In the genomic region with DNA sequence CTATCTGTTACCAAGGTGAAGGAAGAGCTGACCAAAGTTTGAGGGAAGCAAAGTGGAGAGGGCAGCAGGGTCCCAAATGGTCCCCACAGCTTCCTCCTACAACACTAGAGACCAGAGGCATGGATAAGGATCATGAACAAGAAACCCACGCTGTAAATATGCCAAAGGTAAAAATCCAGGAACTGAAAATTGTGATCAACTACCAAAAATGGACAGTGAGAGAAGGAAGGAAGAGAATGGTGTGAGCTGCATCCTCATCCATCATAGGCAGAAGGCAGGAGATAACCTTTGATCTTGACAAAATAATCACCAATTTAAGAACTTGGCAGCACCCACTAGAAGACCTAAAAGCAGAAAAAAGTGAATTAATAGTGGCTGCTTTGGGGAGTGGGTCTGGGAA, we compare ENCODE assay signal across 11 cellular contexts.
DNase-seq lines count a peak whose midpoint lies in the region; ATAC-seq, FAIRE-seq and TF ChIP-seq lines count a peak whose summit lies in the region.
"Had no signal": no experiment of that assay in that cellular context is flagged by ENCODE, and none has a peak within 500 bp of the region (broad histone marks: within the 10 kb centered on the region; RNA-seq: fewer than 3 reads in every experiment).

No MANE protein-coding gene starts in this region.

- TF ChIP-seq POLR2A in GM12878 (IDR thresholded peaks at IDR 0.05; ENCODE audit: low read depth, low read length) (no peak), gastrocnemius medialis (IDR thresholded peaks at IDR 0.05) (no peak)

- H3K9me3 ChIP-seq in GM12878 (replicated peaks; ENCODE audit: control insufficient read depth, insufficient read depth, low read length) (no peaks in the 10 kb centered on the region), gastrocnemius medialis (no peaks in the 10 kb centered on the region)

- TF ChIP-seq CTCF in GM06990 (IDR thresholded peaks at IDR 0.05; ENCODE audit: insufficient read depth, low read length, poor library complexity, severe bottlenecking) = no peak
- TF ChIP-seq CTCF in GM12878 (IDR thresholded peaks at IDR 0.05 in 2 of 3, conservative IDR thresholded peaks at IDR 0.05 in 1 of 3; ENCODE audit: control insufficient read depth in 2 of 3, extremely low read depth in 1 of 3, insufficient read depth in 1 of 3, low read depth in 3 of 3, low read length in 3 of 3) = no peak
- no peak for TF ChIP-seq CTCF in gastrocnemius medialis (IDR thresholded peaks at IDR 0.05 in 4 of 5, conservative IDR thresholded peaks at IDR 0.05 in 1 of 5)
- no peak for TF ChIP-seq CTCF in brain microvascular endothelial cell (IDR thresholded peaks at IDR 0.05; ENCODE audit: low read depth, low read length, missing control alignments)

- H3K4me2 ChIP-seq in GM12878 (ENCODE audit: control insufficient read depth, insufficient read depth) = peak overlapping the region; percentile 90

- DNase-seq in GM06990 (ENCODE audit: extremely low read depth, insufficient read length) (no peak), MV-4-11 (lab: John Stamatoyannopoulos, UW) (peak; percentile 18), GM12878 (ENCODE audit: low read depth, low spot score) (no peak), gastrocnemius medialis (no peak), brain microvascular endothelial cell (no peak)
- DNase-seq in stimulated activated CD4-positive, alpha-beta T cell treated with anti-CD3 and anti-CD28 coated beads, Interleukin-4, amount 100 ng/mL, for 24 hours = no peak
- no peak for DNase-seq in activated CD4-positive, alpha-beta T cell treated with anti-CD3 and anti-CD28 coated beads, Interleukin-2, amount 50 U/mL, for 48 hours
- DNase-seq: activated gamma-delta T cell treated with Interleukin-2 at 50 U/mL for 16 hours, HCEC 1CT, NCI-H1048, NCI-H774 had no signal

- H3K9ac ChIP-seq in GM12878 (ENCODE audit: control insufficient read depth, insufficient read depth, low read length) = peak overlapping the region; percentile 69

- H3K4me3 ChIP-seq in GM06990 (replicated peaks; ENCODE audit: low read depth, low read length) = peak overlapping the region; percentile 58
- H3K4me3 ChIP-seq in GM12878 = peak overlapping the region; percentile 48; the same call in 1 of the 2 replicates
- no peak overlapping the region for H3K4me3 ChIP-seq in gastrocnemius medialis
- H3K4me3 ChIP-seq in brain microvascular endothelial cell (ENCODE audit: low read depth, low read length) = no peak overlapping the region

- H3K79me2 ChIP-seq in GM12878 (ENCODE audit: control insufficient read depth, insufficient read depth, low read length) = peaks cover 99% of the 10 kb centered on the region

- H3K27me3 ChIP-seq in GM06990 (replicated peaks; ENCODE audit: control insufficient read depth, insufficient read depth, low read length) = no peaks in the 10 kb centered on the region
- H3K27me3 ChIP-seq in GM12878 (replicated peaks in 1 of 2; ENCODE audit: control insufficient read depth in 2 of 2, insufficient read depth in 2 of 2, low read length in 1 of 2) = no peaks in the 10 kb centered on the region
- no peaks in the 10 kb centered on the region for H3K27me3 ChIP-seq in gastrocnemius medialis
- H3K27me3 ChIP-seq in brain microvascular endothelial cell (replicated peaks) = no peaks in the 10 kb centered on the region

- H3K27ac ChIP-seq in GM12878 (ENCODE audit: control insufficient read depth, insufficient read depth) (peak overlapping the region; percentile 87), gastrocnemius medialis (peak overlapping the region; percentile 72 to 84 (median 83)), brain microvascular endothelial cell (no peak overlapping the region)

- intact Hi-C loops in GM12878 (cut with micrococcal nuclease; ENCODE audit: unreplicated experiment) (no loop called here), gastrocnemius medialis (cut with DNase I; ENCODE audit: low total_unique reads) (loop anchor here (5.0 kb wide), 3 partner anchors 34 to 126 kb away; a partner anchor contains a TSS)

- no peak for TF ChIP-seq RAD21 in GM12878 (IDR thresholded peaks at IDR 0.05; ENCODE audit: insufficient read depth, low read depth, low read length)

- RAD21 ChIA-PET in GM12878 (lab: Charles Lee; ENCODE audit: unreplicated experiment) = interaction anchor here (0.6 to 20.7 kb wide), 7 partner anchors 7 to 80 kb away, joined by 3 to 537 read pairs (median 3); no protein-coding TSS in a partner anchor

- H3K4me1 ChIP-seq in GM12878 (ENCODE audit: control insufficient read depth, insufficient read depth, low read length) (peaks cover 56% of the 10 kb centered on the region), gastrocnemius medialis (peaks cover 39 to 45% of the 10 kb centered on the region in 2 donors)

- FAIRE-seq in GM12878 (lab: Jason Lieb, UNC) = no peak

- H2AFZ ChIP-seq in GM12878 (ENCODE audit: control insufficient read depth, low read depth, low read length) = no peak overlapping the region

- H3K36me3 ChIP-seq in GM06990 (ENCODE audit: control insufficient read depth, insufficient read depth, low read length) (peaks cover 2% of the 10 kb centered on the region; the same call in 1 of the 2 replicates), GM12878 (ENCODE audit: control insufficient read depth in 2 of 2, insufficient read depth in 2 of 2, low read length in 1 of 2) (peaks cover 0 to 3% of the 10 kb centered on the region in 2 experiments; a peak in 1 of 4 replicates), gastrocnemius medialis (no peaks in the 10 kb centered on the region), brain microvascular endothelial cell (replicated peaks) (no peaks in the 10 kb centered on the region)

- no peak for TF ChIP-seq EP300 in GM12878 (IDR thresholded peaks at IDR 0.05; ENCODE audit: borderline replicate concordance in 1 of 2, control insufficient read depth in 1 of 2, low read depth in 2 of 2, low read length in 2 of 2)

- H4K20me1 ChIP-seq in GM12878 (ENCODE audit: control insufficient read depth, insufficient read depth) = no peaks in the 10 kb centered on the region

- WGBS in GM12878 (ENCODE audit: insufficient coverage, insufficient replicate concordance, low lambda C conversion rate, missing lambda C conversion rate) = 0% methylated on average over 1 of the region's 1 CpG

- POLR2A ChIA-PET in GM12878 (lab: Charles Lee) = interaction anchor here (0.5 to 13.9 kb wide), 11 partner anchors 8 to 393 kb away, joined by 3 to 384 read pairs (median 4); no protein-coding TSS in a partner anchor

- SMC1A ChIA-PET in GM12878 (lab: Charles Lee; ENCODE audit: uncharacterized antibody, unreplicated experiment) = interaction anchor here (1.1 to 16.2 kb wide), 12 partner anchors 8 to 219 kb away, joined by 3 to 490 read pairs (median 8); no protein-coding TSS in a partner anchor

- in situ Hi-C loops in GM12878 (cut with MboI) = no loop called here
- in situ Hi-C loops in gastrocnemius medialis (cut with MboI; ENCODE audit: low sequenced_read_pairs in 4 of 4) = no loop called here
- in situ Hi-C loops in brain microvascular endothelial cell (cut with HindIII; ENCODE audit: low pct_ligation_motif_present, low sequenced_read_pairs) = loop anchor here (25.0 kb wide), 1 partner anchor 229 kb away; no protein-coding TSS in a partner anchor

- no TSS peak for BruUV-seq in GM12878 (replicated peaks; lab: Mats Ljungman, UMichigan)

- ATAC-seq in GM12878 (peak; percentile 3; the same call in 2 of the 3 replicates), gastrocnemius medialis (no peak)

- CTCF ChIA-PET in GM12878 (lab: Yijun Ruan, JAX) = interaction anchor here (0.9 to 6.1 kb wide), 9 partner anchors 8 to 41 kb away, joined by 3 to 45 read pairs (median 7); no protein-coding TSS in a partner anchor

TF ChIP-seq in GM12878, 131 proteins besides CTCF, POLR2A, EP300 and RAD21 (continues in another document):
- TF ChIP-seq NR2C2 (IDR thresholded peaks at IDR 0.05; ENCODE audit: borderline replicate concordance, control insufficient read depth, insufficient read length, low read depth) (no peak), IKZF1 (conservative IDR thresholded peaks at IDR 0.05) (0 out of 2 replicates have a peak, but pooled peaks have one; percentile 21), CREB1 (IDR thresholded peaks at IDR 0.05; ENCODE audit: low read depth) (no peak), RELA (IDR thresholded peaks at IDR 0.05; ENCODE audit: borderline replicate concordance, partially characterized antibody) (no peak), CBX5 (IDR thresholded peaks at IDR 0.05; ENCODE audit: low read depth) (no peak)
- TF ChIP-seq, protein P1, sequence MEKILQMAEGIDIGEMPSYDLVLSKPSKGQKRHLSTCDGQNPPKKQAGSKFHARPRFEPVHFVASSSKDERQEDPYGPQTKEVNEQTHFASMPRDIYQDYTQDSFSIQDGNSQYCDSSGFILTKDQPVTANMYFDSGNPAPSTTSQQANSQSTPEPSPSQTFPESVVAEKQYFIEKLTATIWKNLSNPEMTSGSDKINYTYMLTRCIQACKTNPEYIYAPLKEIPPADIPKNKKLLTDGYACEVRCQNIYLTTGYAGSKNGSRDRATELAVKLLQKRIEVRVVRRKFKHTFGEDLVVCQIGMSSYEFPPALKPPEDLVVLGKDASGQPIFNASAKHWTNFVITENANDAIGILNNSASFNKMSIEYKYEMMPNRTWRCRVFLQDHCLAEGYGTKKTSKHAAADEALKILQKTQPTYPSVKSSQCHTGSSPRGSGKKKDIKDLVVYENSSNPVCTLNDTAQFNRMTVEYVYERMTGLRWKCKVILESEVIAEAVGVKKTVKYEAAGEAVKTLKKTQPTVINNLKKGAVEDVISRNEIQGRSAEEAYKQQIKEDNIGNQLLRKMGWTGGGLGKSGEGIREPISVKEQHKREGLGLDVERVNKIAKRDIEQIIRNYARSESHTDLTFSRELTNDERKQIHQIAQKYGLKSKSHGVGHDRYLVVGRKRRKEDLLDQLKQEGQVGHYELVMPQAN (conservative IDR thresholded peaks at IDR 0.05) = no peak
- TF ChIP-seq, protein P2, sequence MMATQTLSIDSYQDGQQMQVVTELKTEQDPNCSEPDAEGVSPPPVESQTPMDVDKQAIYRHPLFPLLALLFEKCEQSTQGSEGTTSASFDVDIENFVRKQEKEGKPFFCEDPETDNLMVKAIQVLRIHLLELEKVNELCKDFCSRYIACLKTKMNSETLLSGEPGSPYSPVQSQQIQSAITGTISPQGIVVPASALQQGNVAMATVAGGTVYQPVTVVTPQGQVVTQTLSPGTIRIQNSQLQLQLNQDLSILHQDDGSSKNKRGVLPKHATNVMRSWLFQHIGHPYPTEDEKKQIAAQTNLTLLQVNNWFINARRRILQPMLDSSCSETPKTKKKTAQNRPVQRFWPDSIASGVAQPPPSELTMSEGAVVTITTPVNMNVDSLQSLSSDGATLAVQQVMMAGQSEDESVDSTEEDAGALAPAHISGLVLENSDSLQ (IDR thresholded peaks at IDR 0.05) = peak; percentile 70

Comparison
In these comparisons a context has a peak if more than half of its experiments do, and no peak if none do; other contexts are left out.
1. H3K4me3 ChIP-seq: peak in GM06990 (single experiment) and GM12878 (single experiment); none in gastrocnemius medialis (0 of 4) and brain microvascular endothelial cell (single experiment).